Comparison of ENCODE assay signal across 14 cellular contexts in genomic region chr15:56629133-56629532, GRCh38.
DNase-seq lines count a peak whose midpoint lies in the region; ATAC-seq and TF ChIP-seq lines count a peak whose summit lies in the region.
"Had no signal": no experiment of that assay in that cellular context is flagged by ENCODE, and none has a peak within 500 bp of the region (broad histone marks: within the 10 kb centered on the region; RNA-seq: fewer than 3 reads in every experiment).

No MANE protein-coding gene starts in this region.

- CTCF ChIA-PET in CD4-positive, alpha-beta T cell (lab: Charles Lee), result no interaction called here

- H3K36me3 Mint-ChIP-seq in CD4-positive, alpha-beta T cell (ENCODE audit: low read depth), result peaks cover 22% of the 10 kb centered on the region

- intact Hi-C loops in CD4-positive, alpha-beta T cell (cut with DNase I, micrococcal nuclease), result no loop called here
- intact Hi-C loops in right lobe of liver (cut with DNase I), result no loop called here

- TF ChIP-seq POLR2A in right lobe of liver (IDR thresholded peaks at IDR 0.05), result no peak

- H3K27ac Mint-ChIP-seq in CD4-positive, alpha-beta T cell, result peak overlapping the region; percentile 20

- no peaks in the 10 kb centered on the region for H3K27me3 Mint-ChIP-seq in CD4-positive, alpha-beta T cell

- no peak for DNase-seq in CD4-positive, alpha-beta T cell
- DNase-seq in amniotic epithelial cell (ENCODE audit: low read depth) (peak; percentile 33), choroid plexus epithelial cell (ENCODE audit: low read depth) (peak; percentile 21), right lobe of liver (no peak), NK-92 (lab: John Stamatoyannopoulos, UW; ENCODE audit: unreplicated experiment) (no peak)
- DNase-seq: 8988T, AML-193, Calu3, DMS 273 treated with DMSO at 0.1 percent for 48 hours, HCEC 1CT had no signal

- POLR2A ChIA-PET in CD4-positive, alpha-beta T cell (lab: Charles Lee), result no interaction called here

- peaks cover 0 to 3% (median 0%) of the 10 kb centered on the region in 4 donors for H3K4me1 ChIP-seq in right lobe of liver
- H3K4me1 ChIP-seq: BLaER1 had no signal

- no peak for TF ChIP-seq CTCF in CD4-positive, alpha-beta T cell (IDR thresholded peaks at IDR 0.05)
- no peak for TF ChIP-seq CTCF in choroid plexus epithelial cell (conservative IDR thresholded peaks at IDR 0.05; ENCODE audit: low read depth, low read length)
- TF ChIP-seq CTCF in right lobe of liver (IDR thresholded peaks at IDR 0.05), result no peak

- H3K9me3 ChIP-seq in CD4-positive, alpha-beta T cell (ENCODE audit: control insufficient read depth, low read length), result no peaks in the 10 kb centered on the region
- H3K9me3 ChIP-seq in right lobe of liver, result no peaks in the 10 kb centered on the region
- H3K9me3 ChIP-seq: BLaER1 had no signal

- 50% methylated on average over 1 of the region's 1 CpG for WGBS in right lobe of liver (ENCODE audit: insufficient coverage, low coverage, low lambda C conversion rate, missing lambda C conversion rate)

- H3K4me3 ChIP-seq in choroid plexus epithelial cell (ENCODE audit: low read depth, low read length) (no peak overlapping the region), right lobe of liver (no peak overlapping the region)
- H3K4me3 ChIP-seq: BLaER1 had no signal

- no peak overlapping the region for H3K4me3 Mint-ChIP-seq in CD4-positive, alpha-beta T cell

- H3K4me1 Mint-ChIP-seq in CD4-positive, alpha-beta T cell (ENCODE audit: low read depth), result no peaks in the 10 kb centered on the region

- ATAC-seq in CD4-positive, alpha-beta T cell (ENCODE audit: poor library complexity), result no peak
- ATAC-seq in right lobe of liver (peak; percentile 48 to 89 (median 67)), GM18861 (IDR thresholded peaks at IDR 0.05; ENCODE audit: unreplicated experiment) (no peak), GM19035 (IDR thresholded peaks at IDR 0.05; ENCODE audit: unreplicated experiment) (no peak), GM21786 (IDR thresholded peaks at IDR 0.05; ENCODE audit: unreplicated experiment) (no peak)

- H3K36me3 ChIP-seq in right lobe of liver, result no peaks in the 10 kb centered on the region
- H3K36me3 ChIP-seq: BLaER1 had no signal

- H3K9me3 Mint-ChIP-seq in CD4-positive, alpha-beta T cell, result no peaks in the 10 kb centered on the region

- no peaks in the 10 kb centered on the region for H3K27me3 ChIP-seq in CD4-positive, alpha-beta T cell (ENCODE audit: control insufficient read depth, insufficient read depth, low read length)
- H3K27me3 ChIP-seq in right lobe of liver, result no peaks in the 10 kb centered on the region
- H3K27me3 ChIP-seq: BLaER1 had no signal

- no peak overlapping the region for H3K27ac ChIP-seq in CD4-positive, alpha-beta T cell (ENCODE audit: low read depth, low read length)
- no peak overlapping the region for H3K27ac ChIP-seq in right lobe of liver
- H3K27ac ChIP-seq: BLaER1 had no signal

Comparison
In these comparisons a context has a peak if more than half of its experiments do, and no peak if none do; other contexts are left out.
1. ATAC-seq: peak in right lobe of liver (4 of 4); none in CD4-positive, alpha-beta T cell (single experiment), GM18861 (single experiment), GM19035 (single experiment) and GM21786 (single experiment).
2. DNase-seq: peak in amniotic epithelial cell (single experiment) and choroid plexus epithelial cell (single experiment); none in CD4-positive, alpha-beta T cell (0 of 10), right lobe of liver (0 of 3) and NK-92 (single experiment).